ENCODE assay signal across 8 cellular contexts in genomic region chr1:153566414-153567371, GRCh38. TPM values are rescaled to one million over a fixed set of nuclear protein-coding genes. Genes with fewer than 3 reads are reported as not detected.
DNase-seq lines count a peak whose midpoint lies in the region; ATAC-seq, FAIRE-seq and TF ChIP-seq lines count a peak whose summit lies in the region.

No MANE protein-coding gene starts in this region.

- no peaks in the 10 kb centered on the region for H3K27me3 Mint-ChIP-seq in type B pancreatic cell

- no peaks in the 10 kb centered on the region for H3K79me2 ChIP-seq in KMS-11 (ENCODE audit: insufficient read depth, low read depth)

- H3K27ac ChIP-seq in KMS-11 (no peak overlapping the region), cardiac muscle cell (peak overlapping the region; percentile 21)

- no peaks in the 10 kb centered on the region for H4K20me1 ChIP-seq in KMS-11 (ENCODE audit: insufficient read depth)

- H3K9me3 ChIP-seq in cardiac muscle cell (ENCODE audit: low read depth), result no peaks in the 10 kb centered on the region

- H3K4me3 ChIP-seq in KMS-11 (IDR thresholded peaks at IDR 0.05; ENCODE audit: insufficient read depth, low read depth, low read length), result no peak overlapping the region
- no peak overlapping the region for H3K4me3 ChIP-seq in cardiac muscle cell

- peak overlapping the region; percentile 24 for H3K4me2 ChIP-seq in KMS-11

- H3K4me1 ChIP-seq in KMS-11 (ENCODE audit: low read depth, poor library complexity, severe bottlenecking) (peaks cover 20% of the 10 kb centered on the region), cardiac muscle cell (ENCODE audit: low read depth) (peaks cover 28% of the 10 kb centered on the region)

- H3K4me1 Mint-ChIP-seq in type B pancreatic cell (ENCODE audit: unreplicated experiment), result peaks cover 43% of the 10 kb centered on the region

- peak overlapping the region; percentile 77 for H2AFZ ChIP-seq in KMS-11 (ENCODE audit: low read depth)

- intact Hi-C loops in posterior vena cava (cut with DNase I), result loop anchor here (5.0 to 10.0 kb wide), 2 partner anchors 34 to 52 kb away; no protein-coding TSS in a partner anchor

- DNase-seq in T follicular helper cell (ENCODE audit: low read depth) (peak; percentile 50), cardiac muscle cell (ENCODE audit: low read depth in 1 of 2, low spot score in 1 of 2) (peak; percentile 49 to 98), posterior vena cava (ENCODE audit: low spot score) (peak; percentile 98), type B pancreatic cell (ENCODE audit: extremely low spot score, unreplicated experiment) (no peak)
- peak; percentile 75 for DNase-seq in activated naive CD8-positive, alpha-beta T cell treated with anti-CD3 and anti-CD28 coated beads, Interleukin-2, amount 50 U/mL, for 16 hours (ENCODE audit: low read depth, low spot score)

- peak; percentile 87 for FAIRE-seq in G401.6 (lab: Jason Lieb, UNC)

- H3K4me3 Mint-ChIP-seq in type B pancreatic cell, result peak overlapping the region; percentile 59

- TF ChIP-seq CTCF in KMS-11 (conservative IDR thresholded peaks at IDR 0.05; ENCODE audit: low read depth, low read length) (no peak), cardiac muscle cell (IDR thresholded peaks at IDR 0.05; ENCODE audit: low read depth, low read length) (no peak), type B pancreatic cell (conservative IDR thresholded peaks at IDR 0.05) (no peak)

- H3K27me3 ChIP-seq in KMS-11 (ENCODE audit: insufficient read depth, low read depth) (no peaks in the 10 kb centered on the region), cardiac muscle cell (no peaks in the 10 kb centered on the region)

- H3K9ac ChIP-seq in KMS-11, result no peak overlapping the region

- no peak for ATAC-seq in GM18519 (IDR thresholded peaks at IDR 0.05; ENCODE audit: low FRiP score, unreplicated experiment)

- H3K9me3 Mint-ChIP-seq in type B pancreatic cell, result no peaks in the 10 kb centered on the region

- H3K27ac Mint-ChIP-seq in type B pancreatic cell, result peak overlapping the region; percentile 99

- no peaks in the 10 kb centered on the region for H3K36me3 ChIP-seq in KMS-11 (ENCODE audit: insufficient read depth)
- H3K36me3 ChIP-seq in cardiac muscle cell, result no peaks in the 10 kb centered on the region

- H3K36me3 Mint-ChIP-seq in type B pancreatic cell, result no peaks in the 10 kb centered on the region

RNA-seq across cellular contexts. Expression of gene S100A2, which starts 1.0 kb away (rescaled TPM):
- total RNA-seq in cardiac muscle cell (0.35 TPM in 1 of 2 replicates, not detected in the other), posterior vena cava (1 to 10 TPM; 1.5 to 3.5 TPM), type B pancreatic cell (ENCODE audit: low replicate concordance) (0.75 and 2.4 TPM in 2 replicates)
- 2.3 and 3.7 TPM in 2 replicates for polyA plus RNA-seq in cardiac muscle cell

RNA-seq across cellular contexts. Expression of gene S100A3, which starts 17.6 kb away (rescaled TPM):
- total RNA-seq in cardiac muscle cell (1.8 TPM in 1 of 2 replicates, not detected in the other), posterior vena cava (1 to 10 TPM; 4.1 to 8.3 TPM), type B pancreatic cell (ENCODE audit: low replicate concordance) (1.4 and 2.8 TPM in 2 replicates)
- polyA plus RNA-seq in cardiac muscle cell, result 0.42 and 0.86 TPM in 2 replicates

RNA-seq across cellular contexts. Expression of gene S100A4, which starts 21.1 kb away (rescaled TPM):
- total RNA-seq in cardiac muscle cell, result 74.1 and 89.4 TPM in 2 replicates
- 129 and 133 TPM in 2 replicates for polyA plus RNA-seq in cardiac muscle cell
- total RNA-seq in posterior vena cava, result 100 to 1,000 TPM; 286 to 472 TPM
- total RNA-seq in type B pancreatic cell (ENCODE audit: low replicate concordance), result 61.0 and 200 TPM in 2 replicates

RNA-seq across cellular contexts. Expression of gene S100A5, which starts 26.0 kb away (rescaled TPM):
- total RNA-seq in cardiac muscle cell (not detected in 2 replicates), posterior vena cava (not detected), type B pancreatic cell (ENCODE audit: low replicate concordance) (0.62 TPM in 1 of 2 replicates, not detected in the other)
- polyA plus RNA-seq in cardiac muscle cell, result 0.31 and 0.52 TPM in 2 replicates

RNA-seq across cellular contexts. Expression of gene S100A6, which starts 30.9 kb away (rescaled TPM):
- total RNA-seq in cardiac muscle cell (13.7 and 23.1 TPM in 2 replicates), posterior vena cava (1,000 to 10,000 TPM; 1,174 to 1,536 TPM), type B pancreatic cell (ENCODE audit: low replicate concordance) (21.9 and 1,154 TPM in 2 replicates)
- 40.7 and 54.7 TPM in 2 replicates for polyA plus RNA-seq in cardiac muscle cell
